In the genomic region with DNA sequence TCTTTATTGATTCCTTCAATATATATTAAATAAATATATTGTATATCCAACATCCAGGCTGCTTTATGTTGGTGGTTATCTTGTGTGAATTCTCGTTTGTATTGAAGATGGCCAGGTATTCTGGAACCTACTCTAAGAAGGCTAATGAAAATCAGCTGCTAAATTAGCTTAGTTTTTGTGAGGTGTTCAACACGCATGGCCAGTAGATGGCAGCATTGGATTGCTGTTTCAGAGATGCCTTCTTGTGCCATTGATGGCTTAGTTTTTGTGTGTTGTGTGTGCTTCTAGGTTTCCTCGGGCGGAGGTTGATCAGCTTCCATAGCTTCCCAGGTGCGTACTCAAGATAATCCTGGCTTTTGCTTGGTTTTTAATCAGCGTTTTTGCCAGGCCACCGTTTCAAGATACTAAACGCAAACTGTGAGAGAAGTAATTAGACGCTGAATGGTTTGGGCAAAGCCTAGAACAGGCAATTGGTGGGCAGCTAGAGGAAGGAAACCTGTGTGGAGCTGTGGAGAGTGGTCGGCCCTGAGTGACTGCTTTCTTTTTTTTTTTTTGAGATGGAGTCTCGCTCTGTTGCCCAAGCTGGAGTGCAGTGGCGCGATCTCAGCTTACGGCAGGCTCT, we compare ENCODE assay signal across 8 cellular contexts. TPM values are rescaled to one million over a fixed set of nuclear protein-coding genes. Genes with fewer than 3 reads are reported as not detected.
DNase-seq lines count a peak whose midpoint lies in the region; ATAC-seq and TF ChIP-seq lines count a peak whose summit lies in the region.

No MANE protein-coding gene starts in this region.

- H3K4me1 ChIP-seq in lower lobe of right lung = no peaks in the 10 kb centered on the region

- ATAC-seq in GM18868 (IDR thresholded peaks at IDR 0.05; ENCODE audit: unreplicated experiment) (peak; percentile 80), HG03342 (IDR thresholded peaks at IDR 0.05; ENCODE audit: unreplicated experiment) (peak; percentile 86), lower lobe of right lung (peak; percentile 79 to 80)

- peak; percentile 81 for DNase-seq in AG10803 (ENCODE audit: low read depth)
- peak; percentile 70 for DNase-seq in NCI-H460 (ENCODE audit: extremely low read depth, low read depth)
- peak; percentile 72 for DNase-seq in activated CD4-positive, alpha-beta T cell treated with anti-CD3 and anti-CD28 coated beads, Interleukin-2, amount 50 U/mL, for 1 hour
- peak; percentile 84 to 85 for DNase-seq in dermis microvascular lymphatic vessel endothelial cell (ENCODE audit: low read depth in 2 of 2)
- DNase-seq in lower lobe of right lung = no peak
- peak; percentile 39 for DNase-seq in stimulated activated CD8-positive, alpha-beta memory T cell treated with anti-CD3 and anti-CD28 coated beads, Interleukin-12 subunit alpha, Interleukin-12 subunit beta, amount 100 ng/mL, for 4 hours (ENCODE audit: low read depth)

- intact Hi-C loops in lower lobe of right lung (cut with DNase I) = no loop called here

- no peak overlapping the region for H3K27ac ChIP-seq in lower lobe of right lung

- H3K27me3 ChIP-seq in lower lobe of right lung (ENCODE audit: low read depth) = no peaks in the 10 kb centered on the region

- no peaks in the 10 kb centered on the region for H3K9me3 ChIP-seq in lower lobe of right lung

- peak; percentile 96 for TF ChIP-seq CTCF in AG10803 (conservative IDR thresholded peaks at IDR 0.05; ENCODE audit: low read length)
- peak; percentile 71 for TF ChIP-seq CTCF in lower lobe of right lung (IDR thresholded peaks at IDR 0.05)

- peaks cover 6% of the 10 kb centered on the region for H3K36me3 ChIP-seq in lower lobe of right lung

- H3K4me3 ChIP-seq in AG10803 (ENCODE audit: low read length) (no peak overlapping the region), lower lobe of right lung (no peak overlapping the region)

RNA-seq across cellular contexts. Expression of a gene that starts 15.1 kb away (rescaled TPM):
- 19.7 and 20.2 TPM in 2 replicates for total RNA-seq in NCI-H460 (2014; rRNA removed; shearing (Covaris generic))
- 5.0 and 11.9 TPM in 2 replicates for polyA plus RNA-seq in NCI-H460 (2014; cell fraction: nucleus; rRNA removed)
- 29.4 and 37.0 TPM in 2 replicates for total RNA-seq in dermis microvascular lymphatic vessel endothelial cell
- 2.8 TPM for total RNA-seq in lower lobe of right lung
